Comparison of ENCODE assay signal across 8 cellular contexts in genomic region chr15:90266485-90266884, GRCh38. TPM values are rescaled to one million over a fixed set of nuclear protein-coding genes. Genes with fewer than 3 reads are reported as not detected.
DNase-seq lines count a peak whose midpoint lies in the region; ATAC-seq, FAIRE-seq and TF ChIP-seq lines count a peak whose summit lies in the region.

No MANE protein-coding gene starts in this region.

- H3K9me1 ChIP-seq in keratinocyte (ENCODE audit: control insufficient read depth, extremely low read depth, insufficient read depth, low read length), result peaks cover 5% of the 10 kb centered on the region

- H3K4me3 Mint-ChIP-seq in activated naive CD8-positive, alpha-beta T cell treated with anti-CD3 and anti-CD28 coated beads, Interleukin-2, amount 10 ng/mL, durations not matched to agents 7 days and 5 days, result peak overlapping the region; percentile 96
- peak overlapping the region; percentile 93 for H3K4me3 Mint-ChIP-seq in stimulated activated memory B cell treated with anti-CD40 and anti-IgM and Interleukin-4, amounts not matched to agents 10 μg/mL and 1 μg/mL and 100 μg/mL, for 72 hours

- peak overlapping the region; percentile 82 for H3K4me2 ChIP-seq in Karpas-422 (ENCODE audit: low read depth, low read length, poor library complexity, severe bottlenecking)
- H3K4me2 ChIP-seq in keratinocyte (ENCODE audit: control insufficient read depth, extremely low read depth, insufficient read depth, low read depth, low read length), result peak overlapping the region; percentile 99

- no peak for ATAC-seq in activated naive CD8-positive, alpha-beta T cell treated with anti-CD3 and anti-CD28 coated beads, Interleukin-2, amount 10 ng/mL, durations not matched to agents 7 days and 5 days (ENCODE audit: low read depth)
- no peak for ATAC-seq in stimulated activated memory B cell treated with anti-CD40 and anti-IgM and Interleukin-4, amounts not matched to agents 10 μg/mL and 1 μg/mL and 100 μg/mL, for 72 hours
- no peak for ATAC-seq in GM19397 (IDR thresholded peaks at IDR 0.05; ENCODE audit: unreplicated experiment)

- FAIRE-seq in keratinocyte (lab: Jason Lieb, UNC), result no peak

- TF ChIP-seq CTCF in AG10803 (conservative IDR thresholded peaks at IDR 0.05; ENCODE audit: low read length) (no peak), keratinocyte (optimal IDR thresholded peaks at IDR 0.05 in 1 of 3, IDR thresholded peaks at IDR 0.05 in 1 of 3, conservative IDR thresholded peaks at IDR 0.05 in 1 of 3; ENCODE audit: extremely low read depth in 1 of 3, insufficient read depth in 2 of 3, low read length in 3 of 3) (no peak)

- peak overlapping the region; percentile 92 for H3K4me3 ChIP-seq in AG10803 (ENCODE audit: low read length)
- H3K4me3 ChIP-seq in Karpas-422 (ENCODE audit: low read length), result peak overlapping the region; percentile 79
- H3K4me3 ChIP-seq in keratinocyte (ENCODE audit: control insufficient read depth in 2 of 3, extremely low read depth in 1 of 3, insufficient read depth in 2 of 3, low read depth in 1 of 3, low read length in 3 of 3), result peak overlapping the region; percentile 69 to 94 (median 77)

- peaks cover 37% of the 10 kb centered on the region for H3K4me1 Mint-ChIP-seq in activated naive CD8-positive, alpha-beta T cell treated with anti-CD3 and anti-CD28 coated beads, Interleukin-2, amount 10 ng/mL, durations not matched to agents 7 days and 5 days
- H3K4me1 Mint-ChIP-seq in stimulated activated memory B cell treated with anti-CD40 and anti-IgM and Interleukin-4, amounts not matched to agents 10 μg/mL and 1 μg/mL and 100 μg/mL, for 72 hours, result peaks cover 63% of the 10 kb centered on the region

- no peaks in the 10 kb centered on the region for H3K27me3 Mint-ChIP-seq in activated naive CD8-positive, alpha-beta T cell treated with anti-CD3 and anti-CD28 coated beads, Interleukin-2, amount 10 ng/mL, durations not matched to agents 7 days and 5 days
- H3K27me3 Mint-ChIP-seq in stimulated activated memory B cell treated with anti-CD40 and anti-IgM and Interleukin-4, amounts not matched to agents 10 μg/mL and 1 μg/mL and 100 μg/mL, for 72 hours, result no peaks in the 10 kb centered on the region

- H3K9me3 ChIP-seq in Karpas-422 (ENCODE audit: low read length) (no peaks in the 10 kb centered on the region), keratinocyte (ENCODE audit: control insufficient read depth, low read depth, low read length) (no peaks in the 10 kb centered on the region)

- H2AFZ ChIP-seq in Karpas-422 (ENCODE audit: low read length) (peak overlapping the region; percentile 68; the same call in 1 of the 2 replicates), keratinocyte (ENCODE audit: control insufficient read depth, low read length) (no peak overlapping the region)

- no peaks in the 10 kb centered on the region for H3K9me2 ChIP-seq in Karpas-422 (replicated peaks; ENCODE audit: insufficient read depth, low read length)

- dilution Hi-C loops in keratinocyte (cut with MboI; ENCODE audit: extremely low pct_ligation_motif_present, low sequenced_read_pairs), result no loop called here

- no peaks in the 10 kb centered on the region for H3K27me3 ChIP-seq in Karpas-422 (ENCODE audit: low read length)
- H3K27me3 ChIP-seq in keratinocyte (ENCODE audit: control insufficient read depth, extremely low read depth, insufficient read depth, low read length), result no peaks in the 10 kb centered on the region

- peak overlapping the region; percentile 76 for H3K27ac ChIP-seq in Karpas-422 (ENCODE audit: low read length)
- H3K27ac ChIP-seq in keratinocyte (ENCODE audit: control insufficient read depth, insufficient read depth, low read length), result peak overlapping the region; percentile 88

- H3K9me3 Mint-ChIP-seq in activated naive CD8-positive, alpha-beta T cell treated with anti-CD3 and anti-CD28 coated beads, Interleukin-2, amount 10 ng/mL, durations not matched to agents 7 days and 5 days, result no peaks in the 10 kb centered on the region
- no peaks in the 10 kb centered on the region for H3K9me3 Mint-ChIP-seq in stimulated activated memory B cell treated with anti-CD40 and anti-IgM and Interleukin-4, amounts not matched to agents 10 μg/mL and 1 μg/mL and 100 μg/mL, for 72 hours

- DNase-seq in AG10803 (ENCODE audit: low read depth) (peak; percentile 24), Karpas-422 (peak; percentile 64), keratinocyte (ENCODE audit: low read depth, low spot score) (no peak), occipital lobe (lab: John Stamatoyannopoulos, UW) (no peak), GM19238 (ENCODE audit: insufficient read length, low spot score) (no peak)
- no peak for DNase-seq in activated naive CD8-positive, alpha-beta T cell treated with anti-CD3 and anti-CD28 coated beads, Interleukin-2, amount 10 ng/mL, durations not matched to agents 7 days and 5 days

- H3K4me1 ChIP-seq in Karpas-422 (ENCODE audit: low read length), result peaks cover 42% of the 10 kb centered on the region
- H3K4me1 ChIP-seq in keratinocyte (ENCODE audit: control insufficient read depth, extremely low read depth, insufficient read depth, low read length), result peaks cover 41% of the 10 kb centered on the region

- H4K20me1 ChIP-seq in Karpas-422 (ENCODE audit: insufficient read depth, low read depth, low read length), result peaks cover 28% of the 10 kb centered on the region
- H4K20me1 ChIP-seq in keratinocyte (ENCODE audit: control insufficient read depth, extremely low read depth, insufficient read depth, low read length), result peaks cover 3% of the 10 kb centered on the region

- peak overlapping the region; percentile 98 for H3K27ac Mint-ChIP-seq in activated naive CD8-positive, alpha-beta T cell treated with anti-CD3 and anti-CD28 coated beads, Interleukin-2, amount 10 ng/mL, durations not matched to agents 7 days and 5 days
- peak overlapping the region; percentile 93 for H3K27ac Mint-ChIP-seq in stimulated activated memory B cell treated with anti-CD40 and anti-IgM and Interleukin-4, amounts not matched to agents 10 μg/mL and 1 μg/mL and 100 μg/mL, for 72 hours

- peaks cover 30% of the 10 kb centered on the region; the same call in 1 of the 2 replicates for H3K36me3 ChIP-seq in Karpas-422 (ENCODE audit: insufficient read depth, low read length)
- H3K36me3 ChIP-seq in keratinocyte (ENCODE audit: control insufficient read depth in 2 of 2, extremely low read depth in 1 of 2, insufficient read depth in 2 of 2, low read length in 2 of 2), result peaks cover 7 to 29% of the 10 kb centered on the region in 2 experiments

- H3K79me2 ChIP-seq in Karpas-422 (ENCODE audit: low read length) (peaks cover 54% of the 10 kb centered on the region), keratinocyte (ENCODE audit: control insufficient read depth, insufficient read depth, low read length) (peaks cover 53% of the 10 kb centered on the region)

- H3K9ac ChIP-seq in Karpas-422 (ENCODE audit: low read length) (peak overlapping the region; percentile 97), keratinocyte (ENCODE audit: control insufficient read depth, extremely low read depth, insufficient read depth, low read length) (peak overlapping the region; percentile 88)

- POLR2A ChIA-PET in activated naive CD8-positive, alpha-beta T cell treated with anti-CD3 and anti-CD28 coated beads, Interleukin-2, amount 10 ng/mL, durations not matched to agents 7 days and 5 days (lab: Charles Lee), result interaction anchor here (0.7 to 1.4 kb wide), 7 partner anchors 14 to 666 kb away, joined by 3 to 29 read pairs (median 4); partner anchors contain the start of genes CIB1, GDPGP1, HDDC3 and IQGAP1

- H3K36me3 Mint-ChIP-seq in activated naive CD8-positive, alpha-beta T cell treated with anti-CD3 and anti-CD28 coated beads, Interleukin-2, amount 10 ng/mL, durations not matched to agents 7 days and 5 days, result peaks cover 17% of the 10 kb centered on the region
- peaks cover 37% of the 10 kb centered on the region for H3K36me3 Mint-ChIP-seq in stimulated activated memory B cell treated with anti-CD40 and anti-IgM and Interleukin-4, amounts not matched to agents 10 μg/mL and 1 μg/mL and 100 μg/mL, for 72 hours

RNA-seq across cellular contexts. Expression of gene NGRN, which starts 1.0 kb away (rescaled TPM):
- total RNA-seq in Karpas-422 (2014; rRNA removed; shearing (Covaris generic); ENCODE audit: low replicate concordance), result 29.9 and 41.7 TPM in 2 replicates
- 10 to 100 TPM; 34.3 to 35.8 TPM for total RNA-seq in activated naive CD8-positive, alpha-beta T cell treated with anti-CD3 and anti-CD28 coated beads, Interleukin-2, amount 10 ng/mL, durations not matched to agents 7 days and 5 days
- polyA plus RNA-seq in keratinocyte, result 46.3 to 60.0 TPM (median 54.9 TPM) in 3 replicates
- polyA plus RNA-seq in keratinocyte (2011; ENCODE audit: low read depth), result 47.4 TPM
- 61.7 and 79.7 TPM in 2 replicates for polyA plus RNA-seq in keratinocyte (2011; cell fraction: cytosol; rRNA removed)
- 34.7 and 36.9 TPM in 2 replicates for polyA plus RNA-seq in keratinocyte (2011; cell fraction: nucleus; rRNA removed)
- 41.3 and 78.4 TPM in 2 replicates for polyA plus RNA-seq in keratinocyte (2012; ENCODE audit: low replicate concordance)
- polyA minus RNA-seq in keratinocyte, result 17.5 to 25.9 TPM (median 21.8 TPM) in 3 replicates
- polyA minus RNA-seq in keratinocyte (2011; cell fraction: cytosol; rRNA and poly(A)+ RNA removed), result 26.7 TPM
- polyA minus RNA-seq in keratinocyte (2011; cell fraction: nucleus; rRNA and poly(A)+ RNA removed), result 9.2 and 12.5 TPM in 2 replicates
- 241 TPM for total RNA-seq in occipital lobe

RNA-seq across cellular contexts. Expression of gene TTLL13, which starts 17.1 kb away (rescaled TPM):
- 0.40 TPM in 1 of 2 replicates, not detected in the other for total RNA-seq in Karpas-422 (2014; rRNA removed; shearing (Covaris generic); ENCODE audit: low replicate concordance)
- total RNA-seq in activated naive CD8-positive, alpha-beta T cell treated with anti-CD3 and anti-CD28 coated beads, Interleukin-2, amount 10 ng/mL, durations not matched to agents 7 days and 5 days, result 1 to 10 TPM in 1 of 2 experiments, under 1 TPM in 1; 0.47 to 1.5 TPM
- polyA plus RNA-seq in keratinocyte, result 0.05 to 0.09 TPM (median 0.07 TPM) in 3 replicates
- polyA plus RNA-seq in keratinocyte (2011; ENCODE audit: low read depth), result not detected
- polyA plus RNA-seq in keratinocyte (2011; cell fraction: cytosol; rRNA removed), result 0.05 and 0.10 TPM in 2 replicates
- 0.07 and 0.22 TPM in 2 replicates for polyA plus RNA-seq in keratinocyte (2011; cell fraction: nucleus; rRNA removed)
- not detected in 2 replicates for polyA plus RNA-seq in keratinocyte (2012; ENCODE audit: low replicate concordance)
- 0.22 TPM in 1 of 3 replicates, not detected in the others for polyA minus RNA-seq in keratinocyte
- not detected for polyA minus RNA-seq in keratinocyte (2011; cell fraction: cytosol; rRNA and poly(A)+ RNA removed)
- polyA minus RNA-seq in keratinocyte (2011; cell fraction: nucleus; rRNA and poly(A)+ RNA removed), result not detected in 2 replicates
- 0.31 TPM for total RNA-seq in occipital lobe

RNA-seq across cellular contexts. Expression of gene GDPGP1, which starts 32.5 kb away (rescaled TPM):
- 7.8 and 11.2 TPM in 2 replicates for total RNA-seq in Karpas-422 (2014; rRNA removed; shearing (Covaris generic); ENCODE audit: low replicate concordance)
- total RNA-seq in activated naive CD8-positive, alpha-beta T cell treated with anti-CD3 and anti-CD28 coated beads, Interleukin-2, amount 10 ng/mL, durations not matched to agents 7 days and 5 days, result 10 to 100 TPM; 10.2 to 10.3 TPM
- polyA plus RNA-seq in keratinocyte, result 0.92 to 2.7 TPM (median 1.0 TPM) in 3 replicates
- polyA plus RNA-seq in keratinocyte (2011; ENCODE audit: low read depth), result not detected
- polyA plus RNA-seq in keratinocyte (2011; cell fraction: cytosol; rRNA removed), result 0.90 and 1.2 TPM in 2 replicates
- 3.4 TPM in 2 replicates for polyA plus RNA-seq in keratinocyte (2011; cell fraction: nucleus; rRNA removed)
- polyA plus RNA-seq in keratinocyte (2012; ENCODE audit: low replicate concordance), result 0.28 and 1.9 TPM in 2 replicates
- polyA minus RNA-seq in keratinocyte, result 3.2 to 10.8 TPM (median 4.1 TPM) in 3 replicates
- polyA minus RNA-seq in keratinocyte (2011; cell fraction: cytosol; rRNA and poly(A)+ RNA removed), result 3.8 TPM
- 4.0 and 4.6 TPM in 2 replicates for polyA minus RNA-seq in keratinocyte (2011; cell fraction: nucleus; rRNA and poly(A)+ RNA removed)
- 9.7 TPM for total RNA-seq in occipital lobe

RNA-seq across cellular contexts. Expression of gene CIB1, which starts 32.7 kb away (rescaled TPM):
- 42.1 and 64.5 TPM in 2 replicates for total RNA-seq in Karpas-422 (2014; rRNA removed; shearing (Covaris generic); ENCODE audit: low replicate concordance)
- total RNA-seq in activated naive CD8-positive, alpha-beta T cell treated with anti-CD3 and anti-CD28 coated beads, Interleukin-2, amount 10 ng/mL, durations not matched to agents 7 days and 5 days, result 100 to 1,000 TPM; 129 to 130 TPM
- 70.9 to 83.0 TPM (median 80.6 TPM) in 3 replicates for polyA plus RNA-seq in keratinocyte
- 33.8 TPM for polyA plus RNA-seq in keratinocyte (2011; ENCODE audit: low read depth)
- 51.8 and 74.3 TPM in 2 replicates for polyA plus RNA-seq in keratinocyte (2011; cell fraction: cytosol; rRNA removed)
- 46.8 and 61.8 TPM in 2 replicates for polyA plus RNA-seq in keratinocyte (2011; cell fraction: nucleus; rRNA removed)
- polyA plus RNA-seq in keratinocyte (2012; ENCODE audit: low replicate concordance), result 54.8 and 97.3 TPM in 2 replicates
- polyA minus RNA-seq in keratinocyte, result 35.8 to 66.9 TPM (median 47.6 TPM) in 3 replicates
- polyA minus RNA-seq in keratinocyte (2011; cell fraction: cytosol; rRNA and poly(A)+ RNA removed), result 38.2 TPM
- 8.5 and 8.9 TPM in 2 replicates for polyA minus RNA-seq in keratinocyte (2011; cell fraction: nucleus; rRNA and poly(A)+ RNA removed)
- 2.7 TPM for total RNA-seq in occipital lobe

Comparison
In these comparisons a context has a peak if more than half of its experiments do, and no peak if none do; other contexts are left out.
1. DNase-seq: peak in AG10803 (single experiment) and Karpas-422 (single experiment); none in activated naive CD8-positive, alpha-beta T cell treated with anti-CD3 and anti-CD28 coated beads, Interleukin-2, amount 10 ng/mL, durations not matched to agents 7 days and 5 days (single experiment), keratinocyte (single experiment), occipital lobe (single experiment) and GM19238 (single experiment).
2. Peak in every context shown above with its lines, with median percentiles within 50 percentile points of each other: H3K4me3 ChIP-seq.